Comparison of ENCODE assay signal across 8 cellular contexts in genomic region chr5:86880785-86881492, GRCh38.
DNase-seq lines count a peak whose midpoint lies in the region; ATAC-seq and TF ChIP-seq lines count a peak whose summit lies in the region.

No MANE protein-coding gene starts in this region.

- peak; percentile 64 to 94 (median 84) for TF ChIP-seq CTCF in dorsolateral prefrontal cortex (IDR thresholded peaks at IDR 0.05 in 54 of 56, conservative IDR thresholded peaks at IDR 0.05 in 2 of 56; ENCODE audit: low read depth in 1 of 56, partially characterized antibody in 56 of 56)
- TF ChIP-seq CTCF in lung (IDR thresholded peaks at IDR 0.05; ENCODE audit: control extremely low read depth, extremely low read depth), result peak; percentile 33

- H3K27ac ChIP-seq in dorsolateral prefrontal cortex (peak overlapping the region in 1 of 59 donors; percentile 1), lung (ENCODE audit: low read depth in 1 of 2, low read length in 1 of 2) (no peak overlapping the region)

- no peaks in the 10 kb centered on the region for H3K36me3 ChIP-seq in lung (ENCODE audit: control insufficient read depth in 2 of 2, insufficient read depth in 2 of 2, low read length in 2 of 2)

- no peaks in the 10 kb centered on the region for H3K27me3 ChIP-seq in dorsolateral prefrontal cortex
- no peaks in the 10 kb centered on the region for H3K27me3 ChIP-seq in lung (ENCODE audit: control insufficient read depth, insufficient read depth)

- intact Hi-C loops in dorsolateral prefrontal cortex (cut with DNase I), result loop anchor here (1.0 to 10.0 kb wide), 4 partner anchors 87 to 134 kb away; no protein-coding TSS in a partner anchor

- H3K4me3 ChIP-seq in dorsolateral prefrontal cortex, result no peak overlapping the region
- H3K4me3 ChIP-seq in lung, result no peak overlapping the region

- peak; percentile 97 for ATAC-seq in GM18511 (IDR thresholded peaks at IDR 0.05; ENCODE audit: unreplicated experiment)
- peak; percentile 95 for ATAC-seq in HG02973 (IDR thresholded peaks at IDR 0.05; ENCODE audit: unreplicated experiment)
- ATAC-seq in lung (ENCODE audit: insufficient read depth, low FRiP score), result peak; percentile 78

- H3K4me1 ChIP-seq in lung (ENCODE audit: control insufficient read depth in 2 of 2, insufficient read depth in 2 of 2, low read length in 2 of 2), result no peaks in the 10 kb centered on the region

- 48 to 54% methylated on average over 3 of the region's 3 CpGs for WGBS in lung, 2 donors

- DNase-seq in Ammon's horn (ENCODE audit: low spot score) (peak; percentile 87), NCI-H146 treated with DMSO at 0.1 percent for 48 hours (lab: John Stamatoyannopoulos, UW; ENCODE audit: unreplicated experiment) (peak; percentile 41), T1000 (lab: John Stamatoyannopoulos, UW) (peak; percentile 37), dorsolateral prefrontal cortex (peak in 7 of 10 donors; percentile 24 to 77 (median 57)), lung (ENCODE audit: low spot score) (peak; percentile 31), stromal cell of bone marrow (ENCODE audit: low read depth) (peak; percentile 67)

- no peaks in the 10 kb centered on the region for H3K9me3 ChIP-seq in lung (ENCODE audit: control insufficient read depth in 2 of 2, insufficient read depth in 1 of 2, low read length in 1 of 2)

Comparison
In these comparisons a context has a peak if more than half of its experiments do, and no peak if none do; other contexts are left out.
1. DNase-seq: peak in every context shown above with its lines; median percentile 87 in Ammon's horn; 67 in stromal cell of bone marrow; 57 in dorsolateral prefrontal cortex; 41 in NCI-H146 treated with DMSO at 0.1 percent for 48 hours; 37 in T1000; 31 in lung.